In the genomic region with DNA sequence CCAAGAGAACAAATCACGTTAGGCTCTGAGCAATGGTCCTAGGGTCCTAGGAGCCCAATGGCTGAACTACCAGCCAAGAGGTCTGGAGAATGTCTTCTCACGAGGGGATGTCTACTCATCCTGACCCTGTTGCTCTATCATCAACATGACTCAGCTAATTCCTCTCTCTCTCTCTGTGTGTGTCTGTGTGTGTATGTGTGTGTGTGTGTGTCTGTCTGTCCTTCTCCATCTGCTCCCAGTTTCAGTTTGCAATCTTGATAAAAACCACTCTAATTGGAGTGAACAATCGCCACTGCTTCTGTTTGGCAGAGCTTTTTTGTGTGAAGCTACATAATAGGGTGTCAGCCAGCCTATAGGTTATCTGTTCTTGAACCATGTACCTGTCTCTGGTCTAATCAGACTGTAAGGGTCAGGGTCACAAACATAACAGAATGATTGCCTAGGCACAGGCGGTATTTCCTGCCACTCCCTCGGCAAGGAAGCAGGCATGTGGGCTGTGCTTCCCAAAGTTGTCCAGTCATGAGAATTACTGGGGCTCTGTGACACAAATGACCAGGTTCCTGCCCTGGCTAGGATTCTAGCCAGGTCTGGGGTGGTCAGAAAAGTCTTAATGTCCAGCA, we compare ENCODE assay signal across 10 cellular contexts.
DNase-seq lines count a peak whose midpoint lies in the region; ATAC-seq and TF ChIP-seq lines count a peak whose summit lies in the region.
"Had no signal": no experiment of that assay in that cellular context is flagged by ENCODE, and none has a peak within 500 bp of the region (broad histone marks: within the 10 kb centered on the region; RNA-seq: fewer than 3 reads in every experiment).

No MANE protein-coding gene starts in this region.

- WGBS in mammary epithelial cell (ENCODE audit: low coverage, missing lambda C conversion rate) = 80% methylated on average over 5 of the region's 5 CpGs
- no CpG with 5 or more reads among the region's 5 CpGs for WGBS in mesendoderm (ENCODE audit: extremely low coverage, insufficient coverage, low lambda C conversion rate)

- H3K27me3 ChIP-seq in BJ (ENCODE audit: control insufficient read depth, insufficient read depth, low read length) (no peaks in the 10 kb centered on the region), KMS-11 (ENCODE audit: insufficient read depth, low read depth) (no peaks in the 10 kb centered on the region), mammary epithelial cell (ENCODE audit: insufficient read depth, low read length) (no peaks in the 10 kb centered on the region), mesendoderm (ENCODE audit: insufficient read depth, low read length, poor library complexity) (no peaks in the 10 kb centered on the region), lower lobe of right lung (ENCODE audit: low read depth) (no peaks in the 10 kb centered on the region)
- H3K27me3 ChIP-seq: pancreas had no signal

- H3K56ac ChIP-seq in mesendoderm (ENCODE audit: low read length) = no peak overlapping the region

- H3K4me1 ChIP-seq in KMS-11 (ENCODE audit: low read depth, poor library complexity, severe bottlenecking) (peaks cover 10% of the 10 kb centered on the region), mammary epithelial cell (ENCODE audit: insufficient read depth, low read length) (peaks cover 19% of the 10 kb centered on the region), mesendoderm (ENCODE audit: control insufficient read depth, low read depth, low read length) (peaks cover 5% of the 10 kb centered on the region), lower lobe of right lung (peaks cover 7% of the 10 kb centered on the region)
- H3K4me1 ChIP-seq: pancreas had no signal

- H3K27ac ChIP-seq in KMS-11 = no peak overlapping the region
- no peak overlapping the region for H3K27ac ChIP-seq in mammary epithelial cell (ENCODE audit: insufficient read depth, low read depth, low read length)
- no peak overlapping the region for H3K27ac ChIP-seq in mesendoderm (ENCODE audit: low read depth, low read length)
- H3K27ac ChIP-seq in lower lobe of right lung = no peak overlapping the region
- H3K27ac ChIP-seq: pancreas had no signal

- H3K36me3 ChIP-seq in BJ (ENCODE audit: control insufficient read depth, insufficient read depth, low read length) (no peaks in the 10 kb centered on the region), KMS-11 (ENCODE audit: insufficient read depth) (no peaks in the 10 kb centered on the region), mammary epithelial cell (ENCODE audit: insufficient read depth, low read length) (no peaks in the 10 kb centered on the region), mesendoderm (ENCODE audit: control insufficient read depth, insufficient read depth, low read length) (no peaks in the 10 kb centered on the region), lower lobe of right lung (no peaks in the 10 kb centered on the region)
- H3K36me3 ChIP-seq: pancreas had no signal

- H2BK15ac ChIP-seq in mesendoderm (replicated peaks; ENCODE audit: low read depth) = no peak overlapping the region

- no peaks in the 10 kb centered on the region for H3K79me1 ChIP-seq in mesendoderm (ENCODE audit: low read length)

- in situ Hi-C loops in mammary epithelial cell (cut with MboI; ENCODE audit: low sequenced_read_pairs in 2 of 2) = no loop called here

- no peak for TF ChIP-seq CTCF in BJ (IDR thresholded peaks at IDR 0.05; ENCODE audit: insufficient read depth, low read depth, low read length)
- TF ChIP-seq CTCF in KMS-11 (conservative IDR thresholded peaks at IDR 0.05; ENCODE audit: low read depth, low read length) = no peak
- no peak for TF ChIP-seq CTCF in mammary epithelial cell (conservative IDR thresholded peaks at IDR 0.05 in 1 of 2, IDR thresholded peaks at IDR 0.05 in 1 of 2; ENCODE audit: extremely low read depth in 1 of 2, insufficient read depth in 1 of 2, low read depth in 1 of 2, low read length in 2 of 2)
- TF ChIP-seq CTCF in lower lobe of right lung (IDR thresholded peaks at IDR 0.05) = no peak

- H2BK5ac ChIP-seq in mesendoderm (ENCODE audit: low read length) = no peak overlapping the region

- no peak overlapping the region for H3K4ac ChIP-seq in mesendoderm (ENCODE audit: low read depth, low read length)

- H3K9me3 ChIP-seq in mammary epithelial cell (replicated peaks; ENCODE audit: insufficient read depth, low read length) (no peaks in the 10 kb centered on the region), lower lobe of right lung (no peaks in the 10 kb centered on the region)
- H3K9me3 ChIP-seq: pancreas had no signal

- no peak overlapping the region for H4K8ac ChIP-seq in mesendoderm (ENCODE audit: low read depth, low read length)

- H3K79me2 ChIP-seq in KMS-11 (ENCODE audit: insufficient read depth, low read depth) (no peaks in the 10 kb centered on the region), mammary epithelial cell (ENCODE audit: insufficient read depth, low read length) (no peaks in the 10 kb centered on the region), mesendoderm (ENCODE audit: control insufficient read depth, insufficient read depth, low read length) (no peaks in the 10 kb centered on the region)

- POLR2A ChIA-PET in BJ (lab: Charles Lee) = no interaction called here

- no peak overlapping the region for H4K5ac ChIP-seq in mesendoderm (ENCODE audit: low read length)

- H2BK120ac ChIP-seq in mesendoderm (ENCODE audit: low read depth, low read length) = no peak overlapping the region

- no peaks in the 10 kb centered on the region for H4K20me1 ChIP-seq in KMS-11 (ENCODE audit: insufficient read depth)
- no peaks in the 10 kb centered on the region for H4K20me1 ChIP-seq in mammary epithelial cell (ENCODE audit: insufficient read depth, low read length)

- H3K4me2 ChIP-seq in KMS-11 (peak overlapping the region; percentile 23; the same call in 1 of the 2 replicates), mammary epithelial cell (ENCODE audit: insufficient read depth, low read depth, low read length) (no peak overlapping the region), mesendoderm (ENCODE audit: low read length) (no peak overlapping the region)

- H2AK5ac ChIP-seq in mesendoderm (ENCODE audit: low read length) = no peak overlapping the region

- intact Hi-C loops in mammary epithelial cell (cut with micrococcal nuclease) = no loop called here
- intact Hi-C loops in lower lobe of right lung (cut with DNase I) = no loop called here

- CTCF ChIA-PET in BJ (lab: Yijun Ruan, JAX) (interaction anchor here (1.1 to 1.8 kb wide), 2 partner anchors 10 to 13 kb away, joined by 4 read pairs; no protein-coding TSS in a partner anchor), mammary epithelial cell (lab: Charles Lee; ENCODE audit: low non-redundant PET) (interaction anchor here (0.6 kb wide), 2 partner anchors 54 to 323 kb away, joined by 3 to 6 read pairs; no protein-coding TSS in a partner anchor)

- H2AFZ ChIP-seq in KMS-11 (ENCODE audit: low read depth) (no peak overlapping the region), mammary epithelial cell (ENCODE audit: low read depth, low read length) (no peak overlapping the region)

- dilution Hi-C loops in mammary epithelial cell (cut with HindIII; ENCODE audit: low sequenced_read_pairs) = no loop called here

- no TSS peak for BruUV-seq in mammary epithelial cell (replicated peaks; lab: Mats Ljungman, UMichigan)

- no peak overlapping the region for H3K18ac ChIP-seq in mesendoderm (ENCODE audit: low read length)

- H3K4me3 ChIP-seq in BJ (ENCODE audit: low read depth, low read length) (no peak overlapping the region), KMS-11 (IDR thresholded peaks at IDR 0.05; ENCODE audit: insufficient read depth, low read depth, low read length) (no peak overlapping the region), mammary epithelial cell (replicated peaks in 1 of 3; ENCODE audit: insufficient read depth in 1 of 3, low read depth in 2 of 3, low read length in 3 of 3) (no peak overlapping the region), mesendoderm (ENCODE audit: low read length) (no peak overlapping the region), lower lobe of right lung (no peak overlapping the region)
- H3K4me3 ChIP-seq: pancreas had no signal

- peak; percentile 53 for DNase-seq in BJ (ENCODE audit: low read depth)
- peak; percentile 54 for DNase-seq in mammary epithelial cell
- peak; percentile 45 for DNase-seq in mesendoderm
- DNase-seq in lower lobe of right lung = no peak
- no peak for DNase-seq in DMS79 treated with DMSO at 0.1 percent for 48 hours (lab: John Stamatoyannopoulos, UW)
- DNase-seq in NCI-H2171 treated with DMSO at 0.1 percent for 48 hours (lab: John Stamatoyannopoulos, UW) = no peak
- DNase-seq: GDM1 had no signal

- no peak for ATAC-seq in lower lobe of right lung
- ATAC-seq in GM19467 (IDR thresholded peaks at IDR 0.05; ENCODE audit: unreplicated experiment) = no peak

- no peak overlapping the region for H3K23ac ChIP-seq in mesendoderm (ENCODE audit: low read length)

- H3K9ac ChIP-seq in KMS-11 (no peak overlapping the region), mammary epithelial cell (ENCODE audit: insufficient read depth, low read length) (no peak overlapping the region), mesendoderm (ENCODE audit: low read length) (no peak overlapping the region)

Comparison
In these comparisons a context has a peak if more than half of its experiments do, and no peak if none do; other contexts are left out.
1. DNase-seq: peak in BJ (single experiment), mammary epithelial cell (single experiment) and mesendoderm (single experiment); none in lower lobe of right lung (single experiment), DMS79 treated with DMSO at 0.1 percent for 48 hours (single experiment) and NCI-H2171 treated with DMSO at 0.1 percent for 48 hours (single experiment).